ENCODE assay signal across 16 cellular contexts in the genomic region with DNA sequence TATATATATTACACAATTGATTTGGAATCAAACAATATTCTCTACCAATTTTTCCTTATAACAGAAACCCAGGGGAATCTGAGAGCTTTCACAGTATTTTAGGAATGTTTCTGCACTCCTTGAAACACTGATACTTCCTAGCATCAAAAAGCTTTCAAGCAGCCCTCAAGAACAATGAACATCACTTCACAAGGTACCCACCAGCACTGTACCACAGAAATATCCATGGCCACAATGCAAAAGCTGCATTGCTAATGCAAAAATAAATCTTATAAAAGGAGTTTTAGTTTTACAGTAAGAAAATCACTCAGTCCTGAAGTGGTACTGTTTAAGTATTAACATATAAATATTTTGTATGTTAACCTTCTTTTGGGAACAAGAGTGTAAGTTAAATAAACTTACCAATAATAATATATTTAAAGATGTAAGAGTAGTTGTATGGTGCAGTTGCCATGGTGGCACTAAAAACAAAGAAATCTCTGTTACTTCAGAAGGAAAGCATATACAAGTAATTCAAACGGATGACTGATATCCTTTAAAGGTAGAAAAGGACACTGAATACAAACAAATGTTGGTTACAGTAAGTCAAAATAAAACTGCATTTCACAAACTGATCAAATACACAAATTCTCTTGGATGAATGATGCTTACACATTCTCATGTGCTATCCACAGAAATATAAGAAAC. TPM values are rescaled to one million over a fixed set of nuclear protein-coding genes. Genes with fewer than 3 reads are reported as not detected.
DNase-seq lines count a peak whose midpoint lies in the region; ATAC-seq and TF ChIP-seq lines count a peak whose summit lies in the region.
"Had no signal": no experiment of that assay in that cellular context is flagged by ENCODE, and none has a peak within 500 bp of the region (broad histone marks: within the 10 kb centered on the region; RNA-seq: fewer than 3 reads in every experiment).

No MANE protein-coding gene starts in this region.

- no peaks in the 10 kb centered on the region for H3K27me3 ChIP-seq in hepatocyte
- H3K27me3 ChIP-seq in smooth muscle cell (ENCODE audit: low read depth) = no peaks in the 10 kb centered on the region
- no peaks in the 10 kb centered on the region for H3K27me3 ChIP-seq in aorta (ENCODE audit: control insufficient read depth in 1 of 2, insufficient read depth in 2 of 2, low read length in 1 of 2)
- H3K27me3 ChIP-seq: cardiac muscle cell, thyroid gland had no signal

- H3K27ac ChIP-seq in hepatocyte = no peak overlapping the region
- peak overlapping the region; percentile 51 for H3K27ac ChIP-seq in smooth muscle cell (ENCODE audit: low read depth)
- H3K27ac ChIP-seq in aorta (ENCODE audit: low read depth in 1 of 2, low read length in 2 of 2) = no peak overlapping the region
- H3K27ac ChIP-seq: cardiac muscle cell, thyroid gland had no signal

- peaks cover 100% of the 10 kb centered on the region for H3K79me2 ChIP-seq in hepatocyte
- peaks cover 100% of the 10 kb centered on the region for H3K79me2 ChIP-seq in smooth muscle cell (ENCODE audit: low read depth)

- WGBS in hepatocyte (ENCODE audit: low lambda C conversion rate, missing lambda C conversion rate) = 34% methylated on average over 1 of the region's 1 CpG
- WGBS in smooth muscle cell (ENCODE audit: low lambda C conversion rate) = 38% methylated on average over 1 of the region's 1 CpG
- 0 to 7% methylated on average over 1 of the region's 1 CpG for WGBS in aorta, 2 donors

- peak overlapping the region; percentile 81 for H3K27ac Mint-ChIP-seq in activated T-cell treated with anti-CD3 and anti-CD28 coated beads, Interleukin-2, amount 50 U/mL, for 24 hours
- H3K27ac Mint-ChIP-seq in T-helper 17 cell (peak overlapping the region; percentile 92), WTC11 (no peak overlapping the region)
- H3K27ac Mint-ChIP-seq: endodermal cell had no signal

- H3K27me3 Mint-ChIP-seq in activated T-cell treated with anti-CD3 and anti-CD28 coated beads, Interleukin-2, amount 50 U/mL, for 24 hours = no peaks in the 10 kb centered on the region
- no peaks in the 10 kb centered on the region for H3K27me3 Mint-ChIP-seq in activated T-cell treated with anti-CD3 and anti-CD28 coated beads, Interleukin-2, amount 50 U/mL, for 4 hours (ENCODE audit: low read depth)
- no peaks in the 10 kb centered on the region for H3K27me3 Mint-ChIP-seq in T-helper 17 cell
- no peaks in the 10 kb centered on the region for H3K27me3 Mint-ChIP-seq in WTC11 (ENCODE audit: low read depth)
- H3K27me3 Mint-ChIP-seq: activated naive CD4-positive, alpha-beta T cell treated with anti-CD3 and anti-CD28 coated beads, Interleukin-2, amount 50 U/mL, for 24 hours had no signal

- H3K9ac ChIP-seq in smooth muscle cell (ENCODE audit: low read depth) = peak overlapping the region; percentile 62

- H3K36me3 ChIP-seq in hepatocyte (replicated peaks; ENCODE audit: insufficient read depth, low read depth) = no peaks in the 10 kb centered on the region
- H3K36me3 ChIP-seq in smooth muscle cell (ENCODE audit: low read depth) = no peaks in the 10 kb centered on the region
- no peaks in the 10 kb centered on the region for H3K36me3 ChIP-seq in aorta (ENCODE audit: control insufficient read depth in 1 of 2, insufficient read depth in 2 of 2, low read length in 1 of 2)
- H3K36me3 ChIP-seq: cardiac muscle cell, thyroid gland had no signal

- H3K9me3 ChIP-seq in T-helper 17 cell (ENCODE audit: control insufficient read depth, low read length, poor library complexity, severe bottlenecking) = no peaks in the 10 kb centered on the region
- no peaks in the 10 kb centered on the region for H3K9me3 ChIP-seq in hepatocyte (ENCODE audit: low read depth)
- no peaks in the 10 kb centered on the region for H3K9me3 ChIP-seq in smooth muscle cell (replicated peaks; ENCODE audit: low read depth)
- H3K9me3 ChIP-seq in aorta (ENCODE audit: control insufficient read depth, low read length) = no peaks in the 10 kb centered on the region
- H3K9me3 ChIP-seq: thyroid gland had no signal

- H3K4me2 ChIP-seq in hepatocyte (peak overlapping the region; percentile 0), smooth muscle cell (no peak overlapping the region)

- POLR2A ChIA-PET in WTC11 (lab: Charles Lee) = no interaction called here

- H3K9me2 ChIP-seq in hepatocyte (replicated peaks; ENCODE audit: insufficient read depth) = no peaks in the 10 kb centered on the region

- no peak for TF ChIP-seq CTCF in hepatocyte (IDR thresholded peaks at IDR 0.05; ENCODE audit: poor library complexity)
- no peak for TF ChIP-seq CTCF in smooth muscle cell (IDR thresholded peaks at IDR 0.05; ENCODE audit: borderline replicate concordance, insufficient read depth, poor library complexity, severe bottlenecking)
- TF ChIP-seq CTCF in WTC11 (IDR thresholded peaks at IDR 0.05) = no peak

- H3F3A ChIP-seq in smooth muscle cell (ENCODE audit: low read depth) = peaks cover 3% of the 10 kb centered on the region

- no peak for DNase-seq in activated T-cell treated with anti-CD3 and anti-CD28 coated beads, Interleukin-2, amount 50 U/mL, for 24 hours
- DNase-seq in activated T-cell treated with anti-CD3 and anti-CD28 coated beads, Interleukin-2, amount 50 U/mL, for 4 hours = no peak
- DNase-seq in T-helper 17 cell = no peak
- no peak for DNase-seq in hepatocyte (ENCODE audit: low spot score)
- DNase-seq in smooth muscle cell (lab: John Stamatoyannopoulos, UW; ENCODE audit: unreplicated experiment) = no peak
- no peak for DNase-seq in aorta
- no peak for DNase-seq in WTC11 (ENCODE audit: low spot score)
- no peak for DNase-seq in T-helper 1 cell
- DNase-seq: endodermal cell, HCEC 1CT, NCI-H2081 treated with DMSO at 0.1 percent for 48 hours, NCI-H69, thyroid gland had no signal

- H3K4me3 Mint-ChIP-seq in activated T-cell treated with anti-CD3 and anti-CD28 coated beads, Interleukin-2, amount 50 U/mL, for 24 hours = no peak overlapping the region
- no peak overlapping the region for H3K4me3 Mint-ChIP-seq in activated T-cell treated with anti-CD3 and anti-CD28 coated beads, Interleukin-2, amount 50 U/mL, for 4 hours
- H3K4me3 Mint-ChIP-seq in T-helper 17 cell (peak overlapping the region; percentile 31), WTC11 (no peak overlapping the region)
- H3K4me3 Mint-ChIP-seq: endodermal cell had no signal

- peaks cover 42% of the 10 kb centered on the region for H3K36me3 Mint-ChIP-seq in activated T-cell treated with anti-CD3 and anti-CD28 coated beads, Interleukin-2, amount 50 U/mL, for 24 hours (ENCODE audit: low read depth)
- peaks cover 9% of the 10 kb centered on the region for H3K36me3 Mint-ChIP-seq in activated T-cell treated with anti-CD3 and anti-CD28 coated beads, Interleukin-2, amount 50 U/mL, for 4 hours (ENCODE audit: insufficient read depth)
- H3K36me3 Mint-ChIP-seq in T-helper 17 cell (ENCODE audit: low read depth) (no peaks in the 10 kb centered on the region), WTC11 (no peaks in the 10 kb centered on the region)

- no peak for ATAC-seq in activated T-cell treated with anti-CD3 and anti-CD28 coated beads, Interleukin-2, amount 50 U/mL, for 4 hours
- ATAC-seq in T-helper 17 cell (peak; percentile 77), aorta (ENCODE audit: low FRiP score) (no peak), WTC11 (no peak)

- no peak overlapping the region for H2AFZ ChIP-seq in hepatocyte
- no peak overlapping the region for H2AFZ ChIP-seq in smooth muscle cell (ENCODE audit: low read depth)

- peaks cover 85% of the 10 kb centered on the region for H3K4me1 Mint-ChIP-seq in activated T-cell treated with anti-CD3 and anti-CD28 coated beads, Interleukin-2, amount 50 U/mL, for 24 hours (ENCODE audit: low read depth)
- peaks cover 82% of the 10 kb centered on the region for H3K4me1 Mint-ChIP-seq in activated T-cell treated with anti-CD3 and anti-CD28 coated beads, Interleukin-2, amount 50 U/mL, for 4 hours (ENCODE audit: low read depth)
- H3K4me1 Mint-ChIP-seq in T-helper 17 cell (peaks cover 36% of the 10 kb centered on the region), WTC11 (peaks cover 29% of the 10 kb centered on the region)

- H3K9me3 Mint-ChIP-seq in activated T-cell treated with anti-CD3 and anti-CD28 coated beads, Interleukin-2, amount 50 U/mL, for 24 hours = no peaks in the 10 kb centered on the region
- no peaks in the 10 kb centered on the region for H3K9me3 Mint-ChIP-seq in activated T-cell treated with anti-CD3 and anti-CD28 coated beads, Interleukin-2, amount 50 U/mL, for 4 hours
- no peaks in the 10 kb centered on the region for H3K9me3 Mint-ChIP-seq in WTC11
- H3K9me3 Mint-ChIP-seq: activated naive CD4-positive, alpha-beta T cell treated with anti-CD3 and anti-CD28 coated beads, Interleukin-2, amount 50 U/mL, for 24 hours; endodermal cell had no signal

- CTCF ChIA-PET in WTC11 (lab: Charles Lee) = interaction anchor here (1.1 kb wide), 1 partner anchor 127 kb away, joined by 3 read pairs; no protein-coding TSS in a partner anchor

- intact Hi-C loops in aorta (cut with DNase I) = no loop called here

- H3K4me3 ChIP-seq in hepatocyte (no peak overlapping the region), smooth muscle cell (no peak overlapping the region), aorta (ENCODE audit: low read length in 2 of 2) (no peak overlapping the region)
- H3K4me3 ChIP-seq: cardiac muscle cell, lung, thyroid gland had no signal

- peaks cover 35% of the 10 kb centered on the region for H3K4me1 ChIP-seq in hepatocyte (ENCODE audit: insufficient read depth)
- peaks cover 40% of the 10 kb centered on the region for H3K4me1 ChIP-seq in smooth muscle cell (ENCODE audit: low read depth)
- peaks cover 2 to 3% of the 10 kb centered on the region in 2 donors for H3K4me1 ChIP-seq in aorta (ENCODE audit: control insufficient read depth in 1 of 2, insufficient read depth in 2 of 2, low read length in 2 of 2)

- H4K20me1 ChIP-seq in hepatocyte (ENCODE audit: insufficient read depth, poor library complexity, severe bottlenecking) = peaks cover 93% of the 10 kb centered on the region
- H4K20me1 ChIP-seq in smooth muscle cell (ENCODE audit: low read depth) = peaks cover 100% of the 10 kb centered on the region

TF ChIP-seq in WTC11, 78 proteins besides CTCF, POLR2A, EP300 and RAD21 (continues in another document):
- TF ChIP-seq SMAD3 (CRISPR knock-in tag; IDR thresholded peaks at IDR 0.05; ENCODE audit: borderline replicate concordance) (no peak), ESRRA (CRISPR knock-in tag; IDR thresholded peaks at IDR 0.05; ENCODE audit: borderline replicate concordance) (no peak), CBFB (CRISPR knock-in tag; IDR thresholded peaks at IDR 0.05; ENCODE audit: low read depth) (no peak), ATF1 (CRISPR knock-in tag; IDR thresholded peaks at IDR 0.05) (no peak), FOXK1 (CRISPR knock-in tag; IDR thresholded peaks at IDR 0.05) (no peak), SMAD4 (CRISPR knock-in tag; IDR thresholded peaks at IDR 0.05) (no peak), EMX1 (CRISPR knock-in tag; IDR thresholded peaks at IDR 0.05) (no peak), HMGA2 (CRISPR knock-in tag; IDR thresholded peaks at IDR 0.05) (no peak)

RNA-seq across cellular contexts. Expression of gene RAB14, which starts 8.6 kb away (rescaled TPM):
- 10 to 100 TPM; 53.9 to 60.5 (median 59.6) TPM for total RNA-seq in activated T-cell treated with anti-CD3 and anti-CD28 coated beads, Interleukin-2, amount 50 U/mL, for 4 hours
- total RNA-seq in T-helper 17 cell (10 to 100 TPM; 42.1 to 49.8 TPM), hepatocyte (58.7 and 59.0 TPM in 2 replicates), smooth muscle cell (49.8 and 51.4 TPM in 2 replicates), aorta (10 to 100 TPM; 48.3 to 52.7 TPM), WTC11 (2021) (32.3 to 36.0 TPM (median 34.0 TPM) in 3 replicates)
- polyA plus RNA-seq in hepatocyte (54.8 and 61.9 TPM in 2 replicates), smooth muscle cell (49.3 and 54.4 TPM in 2 replicates), aorta (10 to 100 TPM; 29.3 to 32.6 TPM)
